Comparison of ENCODE assay signal across 18 cellular contexts in genomic region chr2:17869128-17869527, GRCh38. TPM values are rescaled to one million over a fixed set of nuclear protein-coding genes. Genes with fewer than 3 reads are reported as not detected.
DNase-seq lines count a peak whose midpoint lies in the region; ATAC-seq and TF ChIP-seq lines count a peak whose summit lies in the region.
"Had no signal": no experiment of that assay in that cellular context is flagged by ENCODE, and none has a peak within 500 bp of the region (broad histone marks: within the 10 kb centered on the region; RNA-seq: fewer than 3 reads in every experiment).

No MANE protein-coding gene starts in this region.

- no peak overlapping the region for H3K27ac Mint-ChIP-seq in Caco-2 (ENCODE audit: unreplicated experiment)
- H3K27ac Mint-ChIP-seq: T-cell had no signal

- no peak overlapping the region for H3K4me3 Mint-ChIP-seq in Caco-2 (ENCODE audit: unreplicated experiment)
- H3K4me3 Mint-ChIP-seq: T-cell had no signal

- in situ Hi-C loops in ACHN (cut with HindIII; ENCODE audit: low pct_ligation_motif_present, low pct_unique_long_range_greater_than_20kb, low sequenced_read_pairs) = no loop called here

- no peaks in the 10 kb centered on the region for H3K36me3 Mint-ChIP-seq in Caco-2 (ENCODE audit: insufficient read depth, unreplicated experiment)
- H3K36me3 Mint-ChIP-seq: T-cell had no signal

- H3K4me3 ChIP-seq in choroid plexus epithelial cell (ENCODE audit: low read depth, low read length) (no peak overlapping the region), Caco-2 (ENCODE audit: low read depth, low read length) (no peak overlapping the region)
- H3K4me3 ChIP-seq: BLaER1, heart right ventricle, thoracic aorta had no signal

- BruUV-seq in Caco-2 (replicated peaks; lab: Mats Ljungman, UMichigan) = no TSS peak

- ATAC-seq in GM18502 (IDR thresholded peaks at IDR 0.05; ENCODE audit: poor library complexity, unreplicated experiment) (peak; percentile 65), HG02840 (IDR thresholded peaks at IDR 0.05; ENCODE audit: low FRiP score, unreplicated experiment) (no peak), HG02588 (IDR thresholded peaks at IDR 0.05; ENCODE audit: unreplicated experiment) (no peak)
- ATAC-seq: heart right ventricle, left cardiac atrium, T-cell had no signal

- intact Hi-C loops in Caco-2 (cut with micrococcal nuclease; ENCODE audit: unreplicated experiment) = no loop called here

- peaks cover 14% of the 10 kb centered on the region for H3K27me3 Mint-ChIP-seq in Caco-2 (ENCODE audit: insufficient read depth, unreplicated experiment)

- CTCF ChIA-PET in Caco-2 (lab: Charles Lee) = no interaction called here

- POLR2A ChIA-PET in Caco-2 (lab: Charles Lee) = no interaction called here

- no peaks in the 10 kb centered on the region for H3K4me1 ChIP-seq in Caco-2
- H3K4me1 ChIP-seq: heart right ventricle had no signal

- DNase-seq in ACHN (peak; percentile 38), NCI-H69 (lab: John Stamatoyannopoulos, UW) (peak; percentile 20), choroid plexus epithelial cell (ENCODE audit: low read depth) (peak; percentile 22), NK-92 (lab: John Stamatoyannopoulos, UW; ENCODE audit: unreplicated experiment) (no peak), Caco-2 (no peak)
- DNase-seq: amygdala, DND-41, heart right ventricle, left cardiac atrium, NCI-H1436, NCI-H446 treated with DMSO at 0.1 percent for 48 hours, T-cell had no signal

- TF ChIP-seq CTCF in choroid plexus epithelial cell (conservative IDR thresholded peaks at IDR 0.05; ENCODE audit: low read depth, low read length) (no peak), Caco-2 (IDR thresholded peaks at IDR 0.05; ENCODE audit: insufficient read depth in 1 of 2, low read depth in 1 of 2, low read length in 1 of 2, severe bottlenecking in 1 of 2, unreplicated experiment in 1 of 2) (no peak)

- H3K36me3 ChIP-seq in Caco-2 (ENCODE audit: control insufficient read depth, insufficient read depth, low read length) = no peaks in the 10 kb centered on the region
- H3K36me3 ChIP-seq: BLaER1, heart right ventricle, thoracic aorta had no signal

- no peaks in the 10 kb centered on the region for H3K4me1 Mint-ChIP-seq in Caco-2 (ENCODE audit: low read depth, unreplicated experiment)
- H3K4me1 Mint-ChIP-seq: T-cell had no signal

- H3K9me3 Mint-ChIP-seq in Caco-2 (ENCODE audit: unreplicated experiment) = no peaks in the 10 kb centered on the region
- H3K9me3 Mint-ChIP-seq: T-cell had no signal

- no peaks in the 10 kb centered on the region for H3K9me3 ChIP-seq in Caco-2
- H3K9me3 ChIP-seq: BLaER1, heart right ventricle, thoracic aorta had no signal

- H3K27me3 ChIP-seq in Caco-2 (replicated peaks; ENCODE audit: control insufficient read depth, insufficient read depth, low read length) = no peaks in the 10 kb centered on the region; the same call in none of the 2 replicates
- H3K27me3 ChIP-seq: BLaER1 had no signal

RNA-seq across cellular contexts. Expression of gene KCNS3, which starts 9.3 kb away (rescaled TPM):
- 0.14 and 0.20 TPM in 2 replicates for total RNA-seq in Caco-2 (2022)

RNA-seq across cellular contexts. Expression of gene MSGN1, which starts 52.9 kb away (rescaled TPM):
- not detected in 2 replicates for total RNA-seq in Caco-2 (2022)
- total RNA-seq: heart right ventricle, left cardiac atrium, pulmonary artery endothelial cell, T-cell, thoracic aorta had no signal

Comparison
In these comparisons a context has a peak if more than half of its experiments do, and no peak if none do; other contexts are left out.
1. DNase-seq: peak in ACHN (single experiment), NCI-H69 (single experiment) and choroid plexus epithelial cell (single experiment); none in NK-92 (single experiment) and Caco-2 (0 of 2).